ENCODE assay signal across 10 cellular contexts in genomic region chr17:79792984-79793923, GRCh38. TPM values are rescaled to one million over a fixed set of nuclear protein-coding genes. Genes with fewer than 3 reads are reported as not detected.
DNase-seq lines count a peak whose midpoint lies in the region; ATAC-seq, FAIRE-seq and TF ChIP-seq lines count a peak whose summit lies in the region.
"Had no signal": no experiment of that assay in that cellular context is flagged by ENCODE, and none has a peak within 500 bp of the region (broad histone marks: within the 10 kb centered on the region; RNA-seq: fewer than 3 reads in every experiment).

No MANE protein-coding gene starts in this region.

- TF ChIP-seq CTCF in AG04449 (IDR thresholded peaks at IDR 0.05; ENCODE audit: insufficient read depth, low read length, missing control alignments), result no peak
- TF ChIP-seq CTCF in H1 (IDR thresholded peaks at IDR 0.05; ENCODE audit: control extremely low read depth in 1 of 3, insufficient read depth in 1 of 3, low read depth in 1 of 3, low read length in 3 of 3), result no peak
- no peak for TF ChIP-seq CTCF in nephron (IDR thresholded peaks at IDR 0.05; ENCODE audit: unreplicated experiment in 3 of 3)

- H3K23ac ChIP-seq in H1 (ENCODE audit: insufficient read length), result no peak overlapping the region

- peak overlapping the region; percentile 72 to 83 (median 79) for H3K4me3 Mint-ChIP-seq in nephron
- H3K4me3 Mint-ChIP-seq: activated naive CD4-positive, alpha-beta T cell treated with anti-CD3 and anti-CD28 coated beads, Interleukin-2, amount 50 U/mL, for 24 hours had no signal

- no peak for ATAC-seq in GM19035 (IDR thresholded peaks at IDR 0.05; ENCODE audit: unreplicated experiment)
- no peak for ATAC-seq in HG03469 (IDR thresholded peaks at IDR 0.05; ENCODE audit: unreplicated experiment)

- H2BK15ac ChIP-seq in H1 (ENCODE audit: low read length), result no peak overlapping the region

- H3K14ac ChIP-seq in H1 (ENCODE audit: insufficient read length), result no peak overlapping the region

- H3K4me1 Mint-ChIP-seq in nephron, result peaks cover 37% of the 10 kb centered on the region

- H2BK120ac ChIP-seq in H1 (replicated peaks; ENCODE audit: low read depth, low read length), result no peak overlapping the region

- no peak overlapping the region for H2AFZ ChIP-seq in H1 (ENCODE audit: low read length)

- TF ChIP-seq EP300 in H1 (IDR thresholded peaks at IDR 0.05; ENCODE audit: borderline replicate concordance in 1 of 2, low read depth in 2 of 2, low read length in 2 of 2), result no peak

- no peak overlapping the region; the same call in 1 of the 2 replicates for H2BK5ac ChIP-seq in H1 (ENCODE audit: low read depth, low read length)

- H3K27me3 Mint-ChIP-seq in nephron (ENCODE audit: low read depth), result peaks cover 70% of the 10 kb centered on the region

- no peak overlapping the region for H3K18ac ChIP-seq in H1 (ENCODE audit: extremely low read depth, low read length)

- WGBS in H1 (ENCODE audit: extremely low coverage in 1 of 2, insufficient coverage in 1 of 2, insufficient read length in 1 of 2, insufficient replicate concordance in 2 of 2, low coverage in 1 of 2, low lambda C conversion rate in 2 of 2, missing lambda C conversion rate in 1 of 2), 2 experiments, result 3% methylated on average over 35 of the region's 63 CpGs; no CpG with 5 or more reads in 1 of the 2 experiments

- H3K36me3 Mint-ChIP-seq in nephron (ENCODE audit: low read depth), result no peaks in the 10 kb centered on the region

- peaks cover 5% of the 10 kb centered on the region for H3K23me2 ChIP-seq in H1 (ENCODE audit: low read depth, low read length)

- H3K9ac ChIP-seq in HUES6 (ENCODE audit: low read length) (no peak overlapping the region), H1 (replicated peaks in 1 of 4; ENCODE audit: extremely low read depth in 1 of 4, low read depth in 3 of 4, low read length in 3 of 4) (no peak overlapping the region)

- no peak for TF ChIP-seq RAD21 in H1 (IDR thresholded peaks at IDR 0.05 in 1 of 2, conservative IDR thresholded peaks at IDR 0.05 in 1 of 2; ENCODE audit: low read depth in 2 of 2, low read length in 2 of 2)

- no peak for TF ChIP-seq POLR2A in H1 (IDR thresholded peaks at IDR 0.05; ENCODE audit: control extremely low read depth in 1 of 2, low read depth in 2 of 2, low read length in 2 of 2)

- no peak overlapping the region; the same call in 1 of the 2 replicates for H2BK20ac ChIP-seq in H1 (ENCODE audit: low read length)

- peak overlapping the region; percentile 29 to 80 (median 69) for H3K27ac Mint-ChIP-seq in nephron
- H3K27ac Mint-ChIP-seq: activated naive CD4-positive, alpha-beta T cell treated with anti-CD3 and anti-CD28 coated beads, Interleukin-2, amount 50 U/mL, for 24 hours had no signal

- H3K4me2 ChIP-seq in H1 (ENCODE audit: insufficient read depth in 1 of 2, low read depth in 2 of 2, low read length in 2 of 2), result peak overlapping the region; percentile 63 to 80

- CTCF ChIA-PET in AG04449 (lab: Yijun Ruan, JAX) (interaction anchor here (0.6 to 2.4 kb wide), 8 partner anchors 9 to 199 kb away, joined by 3 to 7 read pairs (median 4); no protein-coding TSS in a partner anchor), H1 (lab: Charles Lee; ENCODE audit: partially characterized antibody) (interaction anchor here (1.7 to 4.4 kb wide), 6 partner anchors 11 to 123 kb away, joined by 6 to 32 read pairs (median 9); no protein-coding TSS in a partner anchor)

- H3K4me3 ChIP-seq in AG04449 (ENCODE audit: low read depth, low read length) (peak overlapping the region; percentile 46), HUES6 (ENCODE audit: low read depth, low read length) (peak overlapping the region; percentile 47), H1 (ENCODE audit: extremely low read depth in 1 of 4, insufficient read depth in 2 of 4, low read depth in 3 of 4, low read length in 4 of 4) (peak overlapping the region; percentile 19 to 49 (median 28); a peak in 6 of 8 replicates)

- H3K27ac ChIP-seq in HUES6 (ENCODE audit: low read depth, low read length), result no peak overlapping the region
- H3K27ac ChIP-seq in H1 (ENCODE audit: low read depth, low read length), result no peak overlapping the region

- no peaks in the 10 kb centered on the region for H3K36me3 ChIP-seq in HUES6 (ENCODE audit: control insufficient read depth, insufficient read depth, low read length)
- peaks cover 0 to 12% (median 0%) of the 10 kb centered on the region in 4 experiments; a peak in 1 of 8 replicates for H3K36me3 ChIP-seq in H1 (ENCODE audit: control insufficient read depth in 2 of 4, insufficient read depth in 4 of 4, low read length in 3 of 4)

- H3K4me1 ChIP-seq in HUES6 (ENCODE audit: control insufficient read depth, insufficient read depth, low read length), result peaks cover 53% of the 10 kb centered on the region
- H3K4me1 ChIP-seq in H1 (replicated peaks in 1 of 4; ENCODE audit: control insufficient read depth in 3 of 4, insufficient read depth in 4 of 4, low read length in 3 of 4), result peaks cover 7 to 46% (median 34%) of the 10 kb centered on the region in 4 experiments

- H2BK12ac ChIP-seq in H1 (ENCODE audit: low read depth, low read length), result no peak overlapping the region

- peak overlapping the region; percentile 7; the same call in 1 of the 2 replicates for H4K8ac ChIP-seq in H1 (ENCODE audit: extremely low read depth, insufficient read depth, low read length)

- H3K9me3 ChIP-seq in HUES6 (ENCODE audit: control insufficient read depth, insufficient read depth, low read depth, low read length) (no peaks in the 10 kb centered on the region), H1 (ENCODE audit: insufficient read depth in 2 of 2, low read depth in 1 of 2, low read length in 1 of 2) (no peaks in the 10 kb centered on the region; a peak in 1 of 4 replicates)

- no peak overlapping the region for H4K91ac ChIP-seq in H1 (replicated peaks; ENCODE audit: insufficient read length, low read length)

- H4K20me1 ChIP-seq in H1 (replicated peaks in 1 of 2; ENCODE audit: control insufficient read depth in 1 of 2, insufficient read depth in 2 of 2, low read length in 2 of 2), result peaks cover 22 to 26% of the 10 kb centered on the region in 2 experiments

- H3K27me3 ChIP-seq in HUES6 (ENCODE audit: control insufficient read depth, insufficient read depth, low read length) (peaks cover 92% of the 10 kb centered on the region), H1 (replicated peaks in 1 of 4; ENCODE audit: control insufficient read depth in 3 of 4, extremely low read depth in 1 of 4, insufficient read depth in 3 of 4, low read length in 3 of 4) (peaks cover 66 to 88% (median 82%) of the 10 kb centered on the region in 4 experiments)

- H3K9me3 Mint-ChIP-seq in nephron, result no peaks in the 10 kb centered on the region
- H3K9me3 Mint-ChIP-seq: activated naive CD4-positive, alpha-beta T cell treated with anti-CD3 and anti-CD28 coated beads, Interleukin-2, amount 50 U/mL, for 24 hours had no signal

- peak; percentile 62 for FAIRE-seq in H1 (lab: Jason Lieb, UNC)

- DNase-seq in AG04449 (ENCODE audit: low read depth, low spot score) (peak; percentile 50), H1 (ENCODE audit: low read depth in 1 of 2, low spot score in 2 of 2) (peak in 1 of 2 experiments; percentile 66), activated T-cell treated with anti-CD3 and anti-CD28 coated beads for 4 hours (no peak)
- no peak for DNase-seq in stimulated activated CD4-positive, alpha-beta T cell treated with anti-CD3 and anti-CD28 coated beads, Interleukin-12 subunit alpha, Interleukin-12 subunit beta, amount 100 ng/mL, for 4 hours
- DNase-seq: DMS79 had no signal

- H3K56ac ChIP-seq in H1 (replicated peaks; ENCODE audit: insufficient read length, low read depth, low read length), result no peak overlapping the region

- POLR2A ChIA-PET in AG04449 (lab: Yijun Ruan, JAX), result interaction anchor here (0.5 to 0.9 kb wide), 2 partner anchors 44 to 46 kb away, joined by 3 read pairs; partner anchors contain the start of gene CBX4
- POLR2A ChIA-PET in H1 (lab: Charles Lee; ENCODE audit: partially characterized antibody), result interaction anchor here (1.0 to 6.0 kb wide), 9 partner anchors 10 to 201 kb away, joined by 3 to 49 read pairs (median 7); partner anchors contain the start of gene CBX4

- H3K79me1 ChIP-seq in H1 (ENCODE audit: low read depth, low read length), result no peaks in the 10 kb centered on the region

- no peak overlapping the region for H2AK5ac ChIP-seq in H1 (ENCODE audit: low read depth, low read length)

- no peak overlapping the region for H3K4ac ChIP-seq in H1 (replicated peaks; ENCODE audit: insufficient read length, low read depth, low read length)

- H4K5ac ChIP-seq in H1 (ENCODE audit: insufficient read length, low read depth, low read length), result no peak overlapping the region

- H3K79me2 ChIP-seq in H1 (ENCODE audit: control insufficient read depth in 1 of 2, insufficient read depth in 2 of 2, low read length in 2 of 2), result no peaks in the 10 kb centered on the region

RNA-seq across cellular contexts. Expression of gene CBX8, which starts 3.6 kb away (rescaled TPM):
- total RNA-seq in H1 (2021; fragmentation: NEBNext Ultra II Directional; extraction: Animal tissue kit (Norgen Biotek cat#: 25700)), result 1.5 and 2.1 TPM in 2 replicates
- 0.09 and 0.31 TPM in 2 replicates for polyA plus RNA-seq in H1 (2011; rRNA removed)
- 0.28 TPM for polyA plus RNA-seq in H1 (2011; cell fraction: cytosol; rRNA removed)
- polyA plus RNA-seq in H1 (2011; cell fraction: nucleus; rRNA removed), result 0.33 TPM
- 0.50 to 1.6 TPM (median 1.2 TPM) in 4 replicates for polyA plus RNA-seq in H1 (2012, experiment 1 of 2)
- polyA plus RNA-seq in H1 (2012, experiment 2 of 2), result 1.0 TPM
- polyA plus RNA-seq in H1 (2013, experiment 1 of 2), result 0.30 TPM
- 0.55 TPM for polyA plus RNA-seq in H1 (2013, experiment 2 of 2)
- polyA minus RNA-seq in H1 (2011; rRNA and poly(A)+ RNA removed), result 0.13 TPM in 1 of 2 replicates, not detected in the other
- polyA minus RNA-seq in H1 (2011; cell fraction: cytosol; rRNA and poly(A)+ RNA removed), result 0.29 TPM
- polyA minus RNA-seq in H1 (2011; cell fraction: nucleus; rRNA and poly(A)+ RNA removed), result 0.30 TPM

RNA-seq across cellular contexts. Expression of gene CBX2, which starts 15.3 kb away (rescaled TPM):
- 83.9 and 85.9 TPM in 2 replicates for total RNA-seq in H1 (2021; fragmentation: NEBNext Ultra II Directional; extraction: Animal tissue kit (Norgen Biotek cat#: 25700))
- polyA plus RNA-seq in H1 (2011; rRNA removed), result 64.3 and 86.5 TPM in 2 replicates
- 76.8 TPM for polyA plus RNA-seq in H1 (2011; cell fraction: cytosol; rRNA removed)
- 109 TPM for polyA plus RNA-seq in H1 (2011; cell fraction: nucleus; rRNA removed)
- polyA plus RNA-seq in H1 (2012, experiment 1 of 2), result 48.6 to 73.4 TPM (median 65.8 TPM) in 4 replicates
- polyA plus RNA-seq in H1 (2012, experiment 2 of 2), result 53.8 TPM
- 40.5 TPM for polyA plus RNA-seq in H1 (2013, experiment 1 of 2)
- 39.5 TPM for polyA plus RNA-seq in H1 (2013, experiment 2 of 2)
- polyA minus RNA-seq in H1 (2011; rRNA and poly(A)+ RNA removed), result 45.5 and 56.4 TPM in 2 replicates
- polyA minus RNA-seq in H1 (2011; cell fraction: cytosol; rRNA and poly(A)+ RNA removed), result 70.0 TPM
- polyA minus RNA-seq in H1 (2011; cell fraction: nucleus; rRNA and poly(A)+ RNA removed), result 61.7 TPM

RNA-seq across cellular contexts. Expression of gene CBX4, which starts 46.0 kb away (rescaled TPM):
- total RNA-seq in H1 (2021; fragmentation: NEBNext Ultra II Directional; extraction: Animal tissue kit (Norgen Biotek cat#: 25700)), result 3.2 and 4.0 TPM in 2 replicates
- 1.8 and 3.6 TPM in 2 replicates for polyA plus RNA-seq in H1 (2011; rRNA removed)
- polyA plus RNA-seq in H1 (2011; cell fraction: cytosol; rRNA removed), result 3.5 TPM
- 5.3 TPM for polyA plus RNA-seq in H1 (2011; cell fraction: nucleus; rRNA removed)
- polyA plus RNA-seq in H1 (2012, experiment 1 of 2), result 0.79 to 2.9 TPM (median 2.4 TPM) in 4 replicates
- 1.8 TPM for polyA plus RNA-seq in H1 (2012, experiment 2 of 2)
- polyA plus RNA-seq in H1 (2013, experiment 1 of 2), result 2.0 TPM
- 1.9 TPM for polyA plus RNA-seq in H1 (2013, experiment 2 of 2)
- 1.9 and 3.6 TPM in 2 replicates for polyA minus RNA-seq in H1 (2011; rRNA and poly(A)+ RNA removed)
- polyA minus RNA-seq in H1 (2011; cell fraction: cytosol; rRNA and poly(A)+ RNA removed), result 13.8 TPM
- 6.5 TPM for polyA minus RNA-seq in H1 (2011; cell fraction: nucleus; rRNA and poly(A)+ RNA removed)
